Comparison of ENCODE assay signal across 8 cellular contexts in genomic region chr6:109236140-109237081, GRCh38.
DNase-seq lines count a peak whose midpoint lies in the region; ATAC-seq, FAIRE-seq and TF ChIP-seq lines count a peak whose summit lies in the region.

No MANE protein-coding gene starts in this region.

- no peaks in the 10 kb centered on the region for H3K27me3 Mint-ChIP-seq in activated naive CD8-positive, alpha-beta T cell

- H3K27ac Mint-ChIP-seq in activated naive CD8-positive, alpha-beta T cell: peak overlapping the region; percentile 67

- TF ChIP-seq CTCF in pancreas (IDR thresholded peaks at IDR 0.05): no peak

- peak; percentile 71 for ATAC-seq in GM21576 (IDR thresholded peaks at IDR 0.05; ENCODE audit: unreplicated experiment)
- peak; percentile 86 to 97 (median 90) for ATAC-seq in pancreas

- no peak overlapping the region for H3K4me3 ChIP-seq in pancreas

- 47 to 53% methylated on average over 18 of the region's 18 CpGs for WGBS in pancreas, 2 donors

- no peaks in the 10 kb centered on the region for H3K36me3 ChIP-seq in pancreas

- peak; percentile 69 for DNase-seq in Ammon's horn (ENCODE audit: low spot score)
- peak; percentile 24 for DNase-seq in NCI-H510A treated with DMSO at 0.1 percent for 48 hours (lab: John Stamatoyannopoulos, UW)
- peak; percentile 44 to 71 (median 58) for DNase-seq in pancreas
- DNase-seq in hepatic stellate cell (ENCODE audit: low spot score): no peak
- DNase-seq in NCI-H226: no peak
- no peak for DNase-seq in stimulated activated naive CD4-positive, alpha-beta T cell treated with Interleukin-2 at 50 U/mL for 16 hours (lab: John Stamatoyannopoulos, UW)

- H3K4me1 ChIP-seq in pancreas: no peaks in the 10 kb centered on the region

- intact Hi-C loops in pancreas (cut with DNase I): no loop called here

- H3K27ac ChIP-seq in pancreas: no peak overlapping the region

- H3K9me3 Mint-ChIP-seq in activated naive CD8-positive, alpha-beta T cell (ENCODE audit: low read depth): peaks cover 4% of the 10 kb centered on the region

- H3K27me3 ChIP-seq in pancreas: no peaks in the 10 kb centered on the region

- H3K36me3 Mint-ChIP-seq in activated naive CD8-positive, alpha-beta T cell: peaks cover 7% of the 10 kb centered on the region

- H3K4me3 Mint-ChIP-seq in activated naive CD8-positive, alpha-beta T cell: peak overlapping the region; percentile 53

- H3K9me3 ChIP-seq in pancreas: no peaks in the 10 kb centered on the region

- peaks cover 14% of the 10 kb centered on the region for H3K4me1 Mint-ChIP-seq in activated naive CD8-positive, alpha-beta T cell (ENCODE audit: low read depth)

- no peak for FAIRE-seq in pancreas (lab: Jason Lieb, UNC)

Comparison
In these comparisons a context has a peak if more than half of its experiments do, and no peak if none do; other contexts are left out.
1. DNase-seq: peak in Ammon's horn (single experiment), NCI-H510A treated with DMSO at 0.1 percent for 48 hours (single experiment) and pancreas (6 of 6); none in hepatic stellate cell (single experiment), NCI-H226 (single experiment) and stimulated activated naive CD4-positive, alpha-beta T cell treated with Interleukin-2 at 50 U/mL for 16 hours (single experiment).